1 cellular context compared by ENCODE assay signal in genomic region chr2:237085261-237086221, GRCh38.
TF ChIP-seq lines count a peak whose summit lies in the region.

TSS of gene COPS8 (plus strand) at chr2:237085889. CDS start at chr2:237085965, 76 bp downstream.

TF ChIP-seq in HepG2, 621 proteins besides CTCF, POLR2A, EP300 and RAD21 (continued from another document and continues in another):
- TF ChIP-seq ZMAT5 (CRISPR knock-in tag; IDR thresholded peaks at IDR 0.05; ENCODE audit: borderline replicate concordance, low read depth) (no peak), BCL6 (CRISPR knock-in tag; IDR thresholded peaks at IDR 0.05) (peak; percentile 78), NCOA1 (CRISPR knock-in tag; IDR thresholded peaks at IDR 0.05) (peak; percentile 95; the same call in 1 of the 2 replicates), SOX5 (CRISPR knock-in tag; IDR thresholded peaks at IDR 0.05; ENCODE audit: borderline replicate concordance) (peak; percentile 74), MYNN (CRISPR knock-in tag; IDR thresholded peaks at IDR 0.05; ENCODE audit: low read depth) (no peak; the same call in 1 of the 2 replicates), ZNF567 (CRISPR knock-in tag; IDR thresholded peaks at IDR 0.05; ENCODE audit: borderline replicate concordance) (peak; percentile 89; the same call in 1 of the 2 replicates), HOXA7 (CRISPR knock-in tag; IDR thresholded peaks at IDR 0.05) (no peak), ZNF598 (CRISPR knock-in tag; IDR thresholded peaks at IDR 0.05; ENCODE audit: borderline replicate concordance) (peak; percentile 97; the same call in 1 of the 2 replicates), BRF2 (CRISPR knock-in tag; IDR thresholded peaks at IDR 0.05) (peak; percentile 68; the same call in 1 of the 2 replicates), ARNTL (CRISPR knock-in tag; IDR thresholded peaks at IDR 0.05) (no peak; the same call in 1 of the 2 replicates), ARID2 (CRISPR knock-in tag; IDR thresholded peaks at IDR 0.05; ENCODE audit: borderline replicate concordance) (peak; percentile 86), HNF4G (IDR thresholded peaks at IDR 0.05; ENCODE audit: borderline replicate concordance, low read depth, low read length) (no peak), HNF4G (CRISPR knock-in tag; IDR thresholded peaks at IDR 0.05; ENCODE audit: borderline replicate concordance, low read depth) (peak; percentile 43), U2AF1 (optimal IDR thresholded peaks at IDR 0.05; ENCODE audit: low read depth, low read length) (peak; percentile 93), ZNF329 (CRISPR knock-in tag; IDR thresholded peaks at IDR 0.05; ENCODE audit: low read depth) (peak; percentile 90), ELF3 (CRISPR knock-in tag; IDR thresholded peaks at IDR 0.05) (peak; percentile 90), SCMH1 (CRISPR knock-in tag; IDR thresholded peaks at IDR 0.05; ENCODE audit: borderline replicate concordance) (no peak), RORA (CRISPR knock-in tag; IDR thresholded peaks at IDR 0.05) (0 out of 2 replicates have a peak, but pooled peaks have one; percentile 58), XRCC5 (optimal IDR thresholded peaks at IDR 0.05; ENCODE audit: low read length) (peak; percentile 96), ZNF772 (CRISPR knock-in tag; IDR thresholded peaks at IDR 0.05) (peak; percentile 89), BCL3 (CRISPR knock-in tag; IDR thresholded peaks at IDR 0.05) (peak; percentile 78), ZNF7 (CRISPR knock-in tag; IDR thresholded peaks at IDR 0.05) (0 out of 2 replicates have a peak, but pooled peaks have one; percentile 5), NFE2L1 (CRISPR knock-in tag; IDR thresholded peaks at IDR 0.05; ENCODE audit: borderline replicate concordance) (no peak), E2F5 (CRISPR knock-in tag; conservative IDR thresholded peaks at IDR 0.05) (peak; percentile 95), ZNF101 (CRISPR knock-in tag; IDR thresholded peaks at IDR 0.05; ENCODE audit: borderline replicate concordance, low read depth) (0 out of 2 replicates have a peak, but pooled peaks have one; percentile 69), ZMYM4 (CRISPR knock-in tag; IDR thresholded peaks at IDR 0.05) (peak; percentile 100), POLR2G (IDR thresholded peaks at IDR 0.05; ENCODE audit: low read depth, low read length) (peak; percentile 97), ZKSCAN8 (CRISPR knock-in tag; IDR thresholded peaks at IDR 0.05; ENCODE audit: borderline replicate concordance) (peak; percentile 91), HES4 (CRISPR knock-in tag; IDR thresholded peaks at IDR 0.05; ENCODE audit: borderline replicate concordance) (peak; percentile 78; the same call in 1 of the 2 replicates), MTA1 (CRISPR knock-in tag; IDR thresholded peaks at IDR 0.05; ENCODE audit: borderline replicate concordance) (peak; percentile 95; the same call in 1 of the 2 replicates), SMYD3 (CRISPR knock-in tag; IDR thresholded peaks at IDR 0.05) (peak; percentile 82; the same call in 1 of the 2 replicates), ZBTB7A (CRISPR knock-in tag; IDR thresholded peaks at IDR 0.05) (no peak), ZNF709 (CRISPR knock-in tag; IDR thresholded peaks at IDR 0.05) (0 out of 2 replicates have a peak, but pooled peaks have one; percentile 48), HMG20A (CRISPR knock-in tag; IDR thresholded peaks at IDR 0.05; ENCODE audit: borderline replicate concordance) (no peak), SRSF1 (optimal IDR thresholded peaks at IDR 0.05; ENCODE audit: low read depth, low read length) (no peak), ZNF737 (CRISPR knock-in tag; IDR thresholded peaks at IDR 0.05; ENCODE audit: borderline replicate concordance) (no peak; the same call in 1 of the 2 replicates), ZC3H13 (CRISPR knock-in tag; IDR thresholded peaks at IDR 0.05) (peak; percentile 87), HMGXB4 (CRISPR knock-in tag; IDR thresholded peaks at IDR 0.05; ENCODE audit: borderline replicate concordance in 1 of 2, low read depth in 1 of 2) (peak; percentile 90 to 99), ZNF12 (CRISPR knock-in tag; IDR thresholded peaks at IDR 0.05) (peak; percentile 91), TBX2 (CRISPR knock-in tag; IDR thresholded peaks at IDR 0.05; ENCODE audit: borderline replicate concordance) (peak; percentile 90), PCBP1 (IDR thresholded peaks at IDR 0.05; ENCODE audit: borderline replicate concordance, low read depth, low read length) (peak; percentile 88; the same call in 1 of the 2 replicates)
- TF ChIP-seq, protein P1, sequence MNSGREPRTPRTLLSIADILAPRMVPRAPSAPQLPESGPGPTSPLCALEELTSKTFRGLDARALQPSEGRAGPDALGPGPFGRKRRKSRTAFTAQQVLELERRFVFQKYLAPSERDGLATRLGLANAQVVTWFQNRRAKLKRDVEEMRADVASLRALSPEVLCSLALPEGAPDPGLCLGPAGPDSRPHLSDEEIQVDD (CRISPR knock-in tag; IDR thresholded peaks at IDR 0.05; ENCODE audit: borderline replicate concordance), result peak; percentile 66; the same call in 1 of the 2 replicates
- TF ChIP-seq, protein P2, sequence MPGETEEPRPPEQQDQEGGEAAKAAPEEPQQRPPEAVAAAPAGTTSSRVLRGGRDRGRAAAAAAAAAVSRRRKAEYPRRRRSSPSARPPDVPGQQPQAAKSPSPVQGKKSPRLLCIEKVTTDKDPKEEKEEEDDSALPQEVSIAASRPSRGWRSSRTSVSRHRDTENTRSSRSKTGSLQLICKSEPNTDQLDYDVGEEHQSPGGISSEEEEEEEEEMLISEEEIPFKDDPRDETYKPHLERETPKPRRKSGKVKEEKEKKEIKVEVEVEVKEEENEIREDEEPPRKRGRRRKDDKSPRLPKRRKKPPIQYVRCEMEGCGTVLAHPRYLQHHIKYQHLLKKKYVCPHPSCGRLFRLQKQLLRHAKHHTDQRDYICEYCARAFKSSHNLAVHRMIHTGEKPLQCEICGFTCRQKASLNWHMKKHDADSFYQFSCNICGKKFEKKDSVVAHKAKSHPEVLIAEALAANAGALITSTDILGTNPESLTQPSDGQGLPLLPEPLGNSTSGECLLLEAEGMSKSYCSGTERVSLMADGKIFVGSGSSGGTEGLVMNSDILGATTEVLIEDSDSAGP (CRISPR knock-in tag; IDR thresholded peaks at IDR 0.05; ENCODE audit: borderline replicate concordance), result peak; percentile 98
- TF ChIP-seq, protein P3, sequence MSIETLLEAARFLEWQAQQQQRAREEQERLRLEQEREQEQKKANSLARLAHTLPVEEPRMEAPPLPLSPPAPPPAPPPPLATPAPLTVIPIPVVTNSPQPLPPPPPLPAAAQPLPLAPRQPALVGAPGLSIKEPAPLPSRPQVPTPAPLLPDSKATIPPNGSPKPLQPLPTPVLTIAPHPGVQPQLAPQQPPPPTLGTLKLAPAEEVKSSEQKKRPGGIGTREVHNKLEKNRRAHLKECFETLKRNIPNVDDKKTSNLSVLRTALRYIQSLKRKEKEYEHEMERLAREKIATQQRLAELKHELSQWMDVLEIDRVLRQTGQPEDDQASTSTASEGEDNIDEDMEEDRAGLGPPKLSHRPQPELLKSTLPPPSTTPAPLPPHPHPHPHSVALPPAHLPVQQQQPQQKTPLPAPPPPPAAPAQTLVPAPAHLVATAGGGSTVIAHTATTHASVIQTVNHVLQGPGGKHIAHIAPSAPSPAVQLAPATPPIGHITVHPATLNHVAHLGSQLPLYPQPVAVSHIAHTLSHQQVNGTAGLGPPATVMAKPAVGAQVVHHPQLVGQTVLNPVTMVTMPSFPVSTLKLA (IDR thresholded peaks at IDR 0.05), result 0 out of 2 replicates have a peak, but pooled peaks have one; percentile 25
- TF ChIP-seq, protein P4, sequence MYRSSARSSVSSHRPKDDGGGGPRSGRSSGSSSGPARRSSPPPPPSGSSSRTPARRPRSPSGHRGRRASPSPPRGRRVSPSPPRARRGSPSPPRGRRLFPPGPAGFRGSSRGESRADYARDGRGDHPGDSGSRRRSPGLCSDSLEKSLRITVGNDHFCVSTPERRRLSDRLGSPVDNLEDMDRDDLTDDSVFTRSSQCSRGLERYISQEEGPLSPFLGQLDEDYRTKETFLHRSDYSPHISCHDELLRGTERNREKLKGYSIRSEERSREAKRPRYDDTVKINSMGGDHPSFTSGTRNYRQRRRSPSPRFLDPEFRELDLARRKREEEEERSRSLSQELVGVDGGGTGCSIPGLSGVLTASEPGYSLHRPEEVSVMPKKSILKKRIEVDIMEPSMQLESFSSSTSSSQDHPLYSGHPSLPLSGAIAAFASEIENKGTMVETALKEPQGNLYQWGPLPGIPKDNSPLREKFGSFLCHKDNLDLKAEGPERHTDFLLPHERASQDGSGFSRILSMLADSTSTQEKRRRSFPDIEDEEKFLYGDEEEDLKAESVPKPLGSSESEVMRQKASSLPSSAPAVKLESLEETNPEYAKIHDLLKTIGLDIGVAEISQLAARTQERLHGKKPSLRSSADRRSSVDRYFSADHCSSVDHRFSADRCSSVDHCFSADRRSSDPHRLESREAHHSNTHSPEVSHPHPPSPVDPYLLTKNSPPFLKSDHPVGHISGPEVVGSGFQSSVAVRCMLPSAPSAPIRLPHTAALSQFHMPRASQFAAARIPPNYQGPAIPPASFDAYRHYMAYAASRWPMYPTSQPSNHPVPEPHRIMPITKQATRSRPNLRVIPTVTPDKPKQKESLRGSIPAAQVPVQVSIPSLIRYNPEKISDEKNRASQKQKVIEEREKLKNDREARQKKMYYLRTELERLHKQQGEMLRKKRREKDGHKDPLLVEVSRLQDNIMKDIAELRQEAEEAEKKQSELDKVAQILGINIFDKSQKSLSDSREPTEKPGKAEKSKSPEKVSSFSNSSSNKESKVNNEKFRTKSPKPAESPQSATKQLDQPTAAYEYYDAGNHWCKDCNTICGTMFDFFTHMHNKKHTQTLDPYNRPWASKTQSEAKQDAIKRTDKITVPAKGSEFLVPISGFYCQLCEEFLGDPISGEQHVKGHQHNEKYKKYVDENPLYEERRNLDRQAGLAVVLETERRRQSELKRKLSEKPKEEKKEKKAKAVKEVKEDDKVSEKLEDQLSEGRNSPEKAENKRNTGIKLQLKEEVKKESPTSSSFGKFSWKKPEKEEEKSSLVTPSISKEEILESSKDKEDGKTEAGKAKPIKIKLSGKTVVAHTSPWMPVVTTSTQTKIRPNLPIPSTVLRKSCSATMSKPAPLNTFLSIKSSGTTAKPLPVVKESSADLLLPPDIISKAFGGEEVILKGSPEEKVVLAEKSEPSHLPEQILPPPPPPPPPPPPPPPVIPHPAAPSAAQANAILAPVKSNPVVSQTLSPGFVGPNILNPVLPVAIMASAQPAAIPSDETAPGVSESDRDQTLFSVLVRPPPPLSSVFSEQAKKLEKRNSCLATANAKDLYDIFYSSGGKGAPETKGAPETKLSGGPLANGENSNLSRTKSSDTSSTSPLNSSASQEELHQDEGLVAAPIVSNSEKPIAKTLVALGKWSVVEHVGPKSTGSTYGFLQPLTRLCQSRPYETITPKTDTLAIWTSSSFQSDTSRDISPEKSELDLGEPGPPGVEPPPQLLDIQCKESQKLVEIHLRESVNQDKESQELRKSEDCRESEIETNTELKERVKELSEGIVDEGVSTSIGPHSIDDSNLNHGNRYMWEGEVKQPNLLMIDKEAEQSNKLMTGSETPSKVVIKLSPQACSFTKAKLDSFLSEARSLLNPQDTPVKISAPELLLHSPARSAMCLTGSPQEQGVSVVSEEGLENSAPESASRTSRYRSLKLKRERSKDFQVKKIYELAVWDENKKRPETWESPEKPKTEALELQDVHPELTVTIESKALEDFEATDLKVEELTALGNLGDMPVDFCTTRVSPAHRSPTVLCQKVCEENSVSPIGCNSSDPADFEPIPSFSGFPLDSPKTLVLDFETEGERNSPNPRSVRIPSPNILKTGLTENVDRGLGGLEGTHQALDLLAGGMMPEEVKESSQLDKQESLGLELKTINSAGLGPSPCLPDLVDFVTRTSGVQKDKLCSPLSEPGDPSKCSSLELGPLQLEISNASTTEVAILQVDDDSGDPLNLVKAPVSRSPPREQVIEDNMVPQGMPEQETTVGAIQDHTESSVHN (CRISPR knock-in tag; IDR thresholded peaks at IDR 0.05), result peak; percentile 94
